9 cellular contexts compared by ENCODE assay signal in the genomic region with DNA sequence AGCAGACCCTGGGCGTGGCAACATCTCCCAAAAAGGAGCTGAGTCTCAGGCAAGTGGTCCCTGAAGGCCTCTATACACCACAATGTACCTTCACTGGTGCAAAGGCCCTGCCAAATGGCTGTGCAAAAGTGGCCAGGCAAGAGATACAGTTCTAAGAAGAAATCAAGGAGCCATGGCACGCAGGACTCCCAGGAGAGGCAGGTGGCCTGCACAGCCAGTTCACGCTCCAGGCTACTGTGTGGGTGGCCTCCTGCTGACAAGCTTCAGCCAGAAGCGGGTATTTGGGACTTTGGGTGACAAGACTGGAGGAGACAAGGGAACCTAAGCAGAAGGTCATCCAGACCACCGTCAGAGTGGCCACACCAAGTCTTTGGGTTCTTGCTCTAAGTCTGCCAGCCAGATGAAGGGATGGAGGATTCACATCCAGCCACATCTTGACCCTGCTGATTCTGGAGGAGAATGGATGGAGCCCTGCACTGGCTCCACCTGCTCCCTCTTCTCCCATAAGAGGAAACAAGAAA. TPM values are rescaled to one million over a fixed set of nuclear protein-coding genes. Genes with fewer than 3 reads are reported as not detected.
DNase-seq lines count a peak whose midpoint lies in the region; ATAC-seq and TF ChIP-seq lines count a peak whose summit lies in the region.
"Had no signal": no experiment of that assay in that cellular context is flagged by ENCODE, and none has a peak within 500 bp of the region (broad histone marks: within the 10 kb centered on the region; RNA-seq: fewer than 3 reads in every experiment).

No MANE protein-coding gene starts in this region.

- ATAC-seq in CD4-positive, alpha-beta T cell (ENCODE audit: poor library complexity) = no peak
- ATAC-seq in IMR-90 (ENCODE audit: low read depth) (no peak), psoas muscle (no peak)
- no peak for ATAC-seq in effector memory CD8-positive, alpha-beta T cell (replicated peaks)

- H3K36me3 Mint-ChIP-seq in CD4-positive, alpha-beta T cell (ENCODE audit: low read depth) = no peaks in the 10 kb centered on the region
- H3K36me3 Mint-ChIP-seq in effector memory CD8-positive, alpha-beta T cell (ENCODE audit: insufficient read depth) = peaks cover 18% of the 10 kb centered on the region

- H3K9me3 ChIP-seq in CD4-positive, alpha-beta T cell (ENCODE audit: control insufficient read depth, low read length) = no peaks in the 10 kb centered on the region
- H3K9me3 ChIP-seq in IMR-90 (ENCODE audit: control insufficient read depth, insufficient read depth, low read length) (no peaks in the 10 kb centered on the region), psoas muscle (no peaks in the 10 kb centered on the region)

- no peak for DNase-seq in CD4-positive, alpha-beta T cell
- DNase-seq in IMR-90 = no peak
- no peak for DNase-seq in effector memory CD8-positive, alpha-beta T cell
- no peak for DNase-seq in psoas muscle
- no peak for DNase-seq in NCI-H446 treated with DMSO at 0.1 percent for 48 hours (lab: John Stamatoyannopoulos, UW)
- no peak for DNase-seq in NAMALWA (ENCODE audit: low spot score)
- no peak for DNase-seq in NCI-H2029 (lab: John Stamatoyannopoulos, UW)
- DNase-seq in iPS-NIHi11 (ENCODE audit: low spot score) = no peak
- DNase-seq: DMS153 had no signal

- H3K4ac ChIP-seq in IMR-90 (ENCODE audit: low read depth, low read length) = peak overlapping the region; percentile 98

- H2AFZ ChIP-seq in IMR-90 (replicated peaks; ENCODE audit: low read length, poor library complexity) = no peak overlapping the region

- peaks cover 28% of the 10 kb centered on the region for H3K4me1 ChIP-seq in IMR-90 (ENCODE audit: control insufficient read depth, insufficient read depth, low read length)
- H3K4me1 ChIP-seq in psoas muscle = peaks cover 23% of the 10 kb centered on the region

- peak overlapping the region; percentile 95 for H3K27ac Mint-ChIP-seq in CD4-positive, alpha-beta T cell
- peak overlapping the region; percentile 95 to 98 for H3K27ac Mint-ChIP-seq in effector memory CD8-positive, alpha-beta T cell

- H3K79me1 ChIP-seq in IMR-90 (ENCODE audit: low read depth in 1 of 2, low read length in 2 of 2) = peaks cover 10 to 34% of the 10 kb centered on the region in 2 experiments

- H3K4me1 Mint-ChIP-seq in CD4-positive, alpha-beta T cell (ENCODE audit: low read depth) = peaks cover 72% of the 10 kb centered on the region
- H3K4me1 Mint-ChIP-seq in effector memory CD8-positive, alpha-beta T cell (ENCODE audit: low read depth in 2 of 2) = peaks cover 37 to 60% of the 10 kb centered on the region in 2 donors

- H3K4me3 ChIP-seq in IMR-90 (ENCODE audit: insufficient read depth, low read depth, low read length) (no peak overlapping the region), psoas muscle (no peak overlapping the region)

- H3K23ac ChIP-seq in IMR-90 (ENCODE audit: low read depth, low read length) = peak overlapping the region; percentile 95; the same call in 1 of the 2 replicates

- H3K36me3 ChIP-seq in IMR-90 (ENCODE audit: control insufficient read depth, insufficient read depth, low read length) (no peaks in the 10 kb centered on the region), psoas muscle (ENCODE audit: insufficient read depth in 1 of 2, low read depth in 1 of 2) (no peaks in the 10 kb centered on the region)

- H2BK5ac ChIP-seq in IMR-90 (ENCODE audit: low read depth, low read length, poor library complexity, severe bottlenecking) = no peak overlapping the region

- H3K27ac ChIP-seq in CD4-positive, alpha-beta T cell (ENCODE audit: low read depth, low read length) = peak overlapping the region; percentile 93
- H3K27ac ChIP-seq in IMR-90 (ENCODE audit: insufficient read depth, low read length) (no peak overlapping the region), psoas muscle (peak overlapping the region; percentile 99)

- dilution Hi-C loops in IMR-90 (cut with HindIII; ENCODE audit: low sequenced_read_pairs, unreplicated experiment) = no loop called here

- no peaks in the 10 kb centered on the region for H3K9me3 Mint-ChIP-seq in CD4-positive, alpha-beta T cell
- H3K9me3 Mint-ChIP-seq in effector memory CD8-positive, alpha-beta T cell = no peaks in the 10 kb centered on the region

- no peaks in the 10 kb centered on the region for H4K20me1 ChIP-seq in IMR-90 (ENCODE audit: insufficient read depth, low read length)

- CTCF ChIA-PET in CD4-positive, alpha-beta T cell (lab: Charles Lee) = interaction anchor here (1.1 to 6.9 kb wide), 3 partner anchors 17 to 976 kb away, joined by 3 to 115 read pairs (median 49); partner anchors contain the start of gene ZFP36L1
- CTCF ChIA-PET in IMR-90 (lab: Yijun Ruan, JAX) = interaction anchor here (1.1 kb wide), 1 partner anchor 18 kb away, joined by 3 read pairs; no protein-coding TSS in a partner anchor

- no peak overlapping the region for H3K9ac ChIP-seq in IMR-90 (ENCODE audit: low read depth, low read length)

- intact Hi-C loops in CD4-positive, alpha-beta T cell (cut with DNase I, micrococcal nuclease) = no loop called here
- intact Hi-C loops in IMR-90 (cut with micrococcal nuclease) (loop anchor here (10.0 kb wide), 1 partner anchor 729 kb away; no protein-coding TSS in a partner anchor), psoas muscle (cut with DNase I) (loop anchor here (2.0 to 10.0 kb wide), 3 partner anchors 15 to 439 kb away; no protein-coding TSS in a partner anchor)

- H3K18ac ChIP-seq in IMR-90 (ENCODE audit: low read depth, low read length) = peak overlapping the region; percentile 97; the same call in 1 of the 2 replicates

- H3K9me1 ChIP-seq in IMR-90 (ENCODE audit: insufficient read depth, low read length) = peaks cover 19% of the 10 kb centered on the region

- no peak overlapping the region; the same call in 1 of the 2 replicates for H4K5ac ChIP-seq in IMR-90 (ENCODE audit: low read depth, low read length)

- 100% methylated on average over 2 of the region's 5 CpGs; no CpG with 5 or more reads in 1 of the 2 experiments for WGBS in IMR-90 (ENCODE audit: extremely low coverage in 2 of 2, insufficient read length in 1 of 2), 2 experiments
- 67 to 87% (median 69%) methylated on average over 5 of the region's 5 CpGs for WGBS in psoas muscle, 3 donors

- no peaks in the 10 kb centered on the region for H3K27me3 ChIP-seq in CD4-positive, alpha-beta T cell (ENCODE audit: control insufficient read depth, insufficient read depth, low read length)
- H3K27me3 ChIP-seq in IMR-90 (ENCODE audit: control insufficient read depth, insufficient read depth, low read length) = no peaks in the 10 kb centered on the region
- H3K27me3 ChIP-seq in psoas muscle (ENCODE audit: insufficient read depth in 3 of 3, low read length in 2 of 3) = no peaks in the 10 kb centered on the region

- H3K56ac ChIP-seq in IMR-90 (ENCODE audit: extremely low read depth, insufficient read depth, low read length) = no peak overlapping the region

- no peaks in the 10 kb centered on the region for H3K27me3 Mint-ChIP-seq in CD4-positive, alpha-beta T cell
- H3K27me3 Mint-ChIP-seq in effector memory CD8-positive, alpha-beta T cell = no peaks in the 10 kb centered on the region

- no peak for TF ChIP-seq POLR2A in IMR-90 (IDR thresholded peaks at IDR 0.05; ENCODE audit: low read depth, low read length)

- TF ChIP-seq RAD21 in IMR-90 (IDR thresholded peaks at IDR 0.05; ENCODE audit: low read length) = no peak

- peak overlapping the region; percentile 40 for H2AK9ac ChIP-seq in IMR-90 (replicated peaks; ENCODE audit: low read depth, low read length, poor library complexity)

- in situ Hi-C loops in IMR-90 (cut with MboI; ENCODE audit: low sequenced_read_pairs) = no loop called here

- H4K8ac ChIP-seq in IMR-90 (ENCODE audit: low read depth in 2 of 2, low read length in 2 of 2) = no peak overlapping the region

- peak overlapping the region; percentile 96 for H2BK120ac ChIP-seq in IMR-90 (ENCODE audit: low read depth, low read length)

- H2AK5ac ChIP-seq in IMR-90 (ENCODE audit: low read depth, low read length) = peak overlapping the region; percentile 29

- peak overlapping the region; percentile 90 for H2BK20ac ChIP-seq in IMR-90 (ENCODE audit: low read depth, low read length)

- H3K14ac ChIP-seq in IMR-90 (replicated peaks; ENCODE audit: low read depth, low read length) = peak overlapping the region; percentile 94

- peak overlapping the region; percentile 76; the same call in 1 of the 2 replicates for H4K91ac ChIP-seq in IMR-90 (ENCODE audit: insufficient read depth, low read depth, low read length)

- POLR2A ChIA-PET in CD4-positive, alpha-beta T cell (lab: Charles Lee) = interaction anchor here (4.3 to 17.9 kb wide), 5 partner anchors 11 to 528 kb away, joined by 35 to 816 read pairs (median 50); partner anchors contain the start of gene ZFP36L1
- POLR2A ChIA-PET in IMR-90 (lab: Charles Lee; ENCODE audit: unreplicated experiment) = interaction anchor here (0.8 to 1.0 kb wide), 2 partner anchors 20 to 22 kb away, joined by 3 read pairs; no protein-coding TSS in a partner anchor

- no peak for TF ChIP-seq CTCF in CD4-positive, alpha-beta T cell (IDR thresholded peaks at IDR 0.05)
- TF ChIP-seq CTCF in IMR-90 (conservative IDR thresholded peaks at IDR 0.05; ENCODE audit: low read depth, low read length) (no peak), psoas muscle (IDR thresholded peaks at IDR 0.05) (no peak)

- peak overlapping the region; percentile 8; the same call in 2 of the 3 replicates for H2BK15ac ChIP-seq in IMR-90 (ENCODE audit: low read depth, low read length)

- peak overlapping the region; percentile 84 for H3K4me3 Mint-ChIP-seq in CD4-positive, alpha-beta T cell
- H3K4me3 Mint-ChIP-seq in effector memory CD8-positive, alpha-beta T cell = peak overlapping the region; percentile 82 to 85

- H3K4me2 ChIP-seq in IMR-90 (ENCODE audit: low read depth, low read length) = no peak overlapping the region

- BruUV-seq in IMR-90 (replicated peaks; lab: Mats Ljungman, UMichigan) = no TSS peak

TF ChIP-seq in IMR-90, 13 proteins besides CTCF, POLR2A, EP300 and RAD21 (continues in another document):
- TF ChIP-seq RFX5 (IDR thresholded peaks at IDR 0.05; ENCODE audit: low read depth, low read length) (no peak), MAFK (IDR thresholded peaks at IDR 0.05; ENCODE audit: low read depth, low read length) (no peak)
- TF ChIP-seq, protein P1, sequence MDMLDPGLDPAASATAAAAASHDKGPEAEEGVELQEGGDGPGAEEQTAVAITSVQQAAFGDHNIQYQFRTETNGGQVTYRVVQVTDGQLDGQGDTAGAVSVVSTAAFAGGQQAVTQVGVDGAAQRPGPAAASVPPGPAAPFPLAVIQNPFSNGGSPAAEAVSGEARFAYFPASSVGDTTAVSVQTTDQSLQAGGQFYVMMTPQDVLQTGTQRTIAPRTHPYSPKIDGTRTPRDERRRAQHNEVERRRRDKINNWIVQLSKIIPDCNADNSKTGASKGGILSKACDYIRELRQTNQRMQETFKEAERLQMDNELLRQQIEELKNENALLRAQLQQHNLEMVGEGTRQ (IDR thresholded peaks at IDR 0.05; ENCODE audit: low read depth, low read length) = no peak

RNA-seq across cellular contexts. Expression of gene ZFP36L1, which starts 20.5 kb away (rescaled TPM):
- 100 to 1,000 TPM; 254 to 258 TPM for total RNA-seq in CD4-positive, alpha-beta T cell
- total RNA-seq in IMR-90 (2012; rRNA removed) = 6.5 and 19.7 TPM in 2 replicates
- polyA plus RNA-seq in IMR-90 (2012; rRNA removed) = 82.3 and 140 TPM in 2 replicates
- 116 and 171 TPM in 2 replicates for polyA plus RNA-seq in IMR-90 (2012; cell fraction: cytosol; rRNA removed)
- 95.1 and 247 TPM in 2 replicates for polyA plus RNA-seq in IMR-90 (2012; cell fraction: nucleus; rRNA removed; ENCODE audit: low replicate concordance)
- 100 to 1,000 TPM in 3 of 4 donors, 10 to 100 TPM in 1; 59.4 to 225 (median 160) TPM for total RNA-seq in psoas muscle
- polyA plus RNA-seq in psoas muscle = 100 to 1,000 TPM in 1 of 3 donors, 10 to 100 TPM in 2; 45.4 to 144 (median 46.8) TPM

Comparison
In these comparisons a context has a peak if more than half of its experiments do, and no peak if none do; other contexts are left out.
1. intact Hi-C loops: an anchor here in IMR-90 (10.0 kb wide) and psoas muscle (2.0 to 10.0 kb wide); none called in CD4-positive, alpha-beta T cell.